22 cellular contexts compared by ENCODE assay signal in the genomic region with DNA sequence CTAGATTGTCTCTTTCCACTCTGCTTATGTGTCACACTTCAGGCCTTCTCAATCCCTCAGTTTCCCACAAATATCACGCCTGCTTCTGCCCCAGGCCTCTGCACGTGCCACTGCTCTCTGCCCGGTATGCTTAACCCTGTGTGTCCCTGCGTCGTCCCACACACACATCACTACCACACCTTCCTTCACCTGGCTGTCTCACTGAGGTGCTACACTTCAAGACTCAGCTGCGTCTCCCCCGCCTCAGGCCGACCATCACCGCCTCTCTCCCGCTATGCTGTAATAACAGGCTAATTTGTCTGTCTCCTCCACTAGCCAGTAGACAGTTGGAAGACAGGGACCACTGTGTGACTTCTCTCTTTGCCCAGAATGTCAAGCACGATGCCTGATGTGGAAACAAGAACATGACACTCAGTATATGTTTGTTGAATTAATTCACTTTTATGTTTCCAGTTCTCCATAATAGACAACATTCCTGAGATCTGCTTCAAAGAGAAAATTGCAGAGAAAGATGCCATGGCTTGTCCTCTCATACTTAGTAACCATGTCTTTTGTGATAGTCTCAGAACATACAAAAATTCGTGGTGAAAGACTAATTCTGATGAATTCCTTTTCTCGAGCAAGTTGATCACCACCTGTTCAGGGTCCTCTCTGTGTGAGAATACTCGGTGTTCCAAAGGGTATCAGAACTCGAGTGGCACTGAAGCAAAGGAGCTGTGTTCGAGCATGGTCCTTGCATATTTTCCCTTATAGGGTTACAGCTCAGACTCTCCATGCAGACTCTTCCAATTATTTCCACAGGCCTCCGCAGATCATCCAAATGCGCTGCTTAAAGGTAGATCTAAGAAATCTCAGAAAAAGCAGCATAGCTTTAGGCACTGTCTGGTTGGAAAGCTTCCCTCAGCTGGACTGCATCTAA. TPM values are rescaled to one million over a fixed set of nuclear protein-coding genes. Genes with fewer than 3 reads are reported as not detected.
A peak's percentile ranks its signal among the peaks of the same experiment; 100 is the strongest.
DNase-seq lines count a peak whose midpoint lies in the region; ATAC-seq and TF ChIP-seq lines count a peak whose summit lies in the region.
"Had no signal": no experiment of that assay in that cellular context is flagged by ENCODE, and none has a peak within 500 bp of the region (broad histone marks: within the 10 kb centered on the region; RNA-seq: fewer than 3 reads in every experiment).

No MANE protein-coding gene starts in this region.

- no peak overlapping the region for H4K8ac ChIP-seq in mesendoderm (ENCODE audit: low read depth, low read length)

- H3K27ac ChIP-seq in right atrium auricular region: peak overlapping the region; percentile 27 to 66
- H3K27ac ChIP-seq in esophagus squamous epithelium: peak overlapping the region; percentile 74 to 86 (median 77)
- H3K27ac ChIP-seq in osteoblast (ENCODE audit: low read depth, low read length): peak overlapping the region; percentile 78
- peak overlapping the region; percentile 36 for H3K27ac ChIP-seq in vagina
- H3K27ac ChIP-seq in body of pancreas: no peak overlapping the region
- no peak overlapping the region for H3K27ac ChIP-seq in mesendoderm (ENCODE audit: low read depth, low read length)
- H3K27ac ChIP-seq: C4-2B, ovary, WERI-Rb-1 had no signal

- H3K36me3 ChIP-seq in right atrium auricular region (no peaks in the 10 kb centered on the region), esophagus squamous epithelium (no peaks in the 10 kb centered on the region), osteoblast (ENCODE audit: insufficient read depth, low read length) (peaks cover 12% of the 10 kb centered on the region), vagina (no peaks in the 10 kb centered on the region), body of pancreas (replicated peaks in 1 of 2; ENCODE audit: insufficient read depth in 1 of 2, low read depth in 2 of 2) (no peaks in the 10 kb centered on the region), mesendoderm (ENCODE audit: control insufficient read depth, insufficient read depth, low read length) (peaks cover 2% of the 10 kb centered on the region)
- H3K36me3 ChIP-seq: ovary, WERI-Rb-1 had no signal

- H2BK120ac ChIP-seq in mesendoderm (ENCODE audit: low read depth, low read length): no peak overlapping the region

- intact Hi-C loops in cardiac septum (cut with DNase I) (no loop called here), esophagus squamous epithelium (cut with DNase I) (no loop called here), vagina (cut with DNase I) (no loop called here), body of pancreas (cut with DNase I) (no loop called here)

- H3K23ac ChIP-seq in mesendoderm (ENCODE audit: low read length): no peak overlapping the region

- H3K4me3 ChIP-seq in right atrium auricular region: no peak overlapping the region
- no peak overlapping the region for H3K4me3 ChIP-seq in esophagus squamous epithelium
- no peak overlapping the region for H3K4me3 ChIP-seq in osteoblast (ENCODE audit: insufficient read depth, low read length)
- H3K4me3 ChIP-seq in vagina: no peak overlapping the region
- no peak overlapping the region for H3K4me3 ChIP-seq in body of pancreas
- H3K4me3 ChIP-seq in mesendoderm (ENCODE audit: low read length): no peak overlapping the region
- H3K4me3 ChIP-seq: ovary had no signal

- no peak overlapping the region for H2AFZ ChIP-seq in osteoblast (ENCODE audit: low read length)

- POLR2A ChIA-PET in GM10248 (lab: Yijun Ruan, JAX): no interaction called here

- H2BK5ac ChIP-seq in mesendoderm (ENCODE audit: low read length): no peak overlapping the region

- DNase-seq in right atrium auricular region (ENCODE audit: low spot score) (no peak), cardiac septum (ENCODE audit: low spot score) (no peak), esophagus squamous epithelium (lab: John Stamatoyannopoulos, UW) (no peak), osteoblast (ENCODE audit: insufficient read length, low spot score, missing footprints) (no peak), vagina (ENCODE audit: extremely low spot score in 2 of 2) (no peak), GM10248 (ENCODE audit: extremely low spot score) (no peak), body of pancreas (no peak), mesendoderm (no peak)
- DNase-seq: ACHN; activated CD4-positive, alpha-beta memory T cell treated with anti-CD3 and anti-CD28 coated beads, Interleukin-2, amount 10 ng/mL, durations not matched to agents 7 days and 5 days; activated naive CD4-positive, alpha-beta T cell treated with anti-CD3 and anti-CD28 coated beads for 36 hours; activated T-cell treated with anti-CD3 and anti-CD28 coated beads, Interleukin-2, amount 50 U/mL, for 1 hour; anterior cingulate cortex; foreskin melanocyte; GDM1; H7; NCI-H1105 treated with DMSO at 0.1 percent for 48 hours; NCI-H526; ovary; stimulated activated CD4-positive, alpha-beta T cell treated with anti-CD3 and anti-CD28 coated beads, Interleukin-2, amount 100 ng/mL, for 48 hours; WERI-Rb-1 had no signal

- CTCF ChIA-PET in GM10248 (lab: Yijun Ruan, JAX): interaction anchor here (0.8 to 2.1 kb wide), 2 partner anchors 9 to 41 kb away, joined by 3 to 6 read pairs; no protein-coding TSS in a partner anchor

- H3K9me3 ChIP-seq in right atrium auricular region (peaks cover 0 to 9% of the 10 kb centered on the region in 2 donors), esophagus squamous epithelium (peaks cover 0 to 7% (median 5%) of the 10 kb centered on the region in 3 donors), osteoblast (ENCODE audit: low read depth, low read length) (no peaks in the 10 kb centered on the region), vagina (no peaks in the 10 kb centered on the region), body of pancreas (peaks cover 0 to 8% (median 0%) of the 10 kb centered on the region in 3 donors)
- H3K9me3 ChIP-seq: ovary had no signal

- H4K5ac ChIP-seq in mesendoderm (ENCODE audit: low read length): no peak overlapping the region

- H3K4me1 ChIP-seq in right atrium auricular region (peaks cover 0 to 27% of the 10 kb centered on the region in 2 donors), esophagus squamous epithelium (peaks cover 0 to 58% (median 16%) of the 10 kb centered on the region in 3 donors), osteoblast (ENCODE audit: insufficient read depth, low read length) (peaks cover 54% of the 10 kb centered on the region), vagina (peaks cover 32% of the 10 kb centered on the region), body of pancreas (peaks cover 14% of the 10 kb centered on the region), mesendoderm (ENCODE audit: control insufficient read depth, low read depth, low read length) (peaks cover 4% of the 10 kb centered on the region)

- peaks cover 27% of the 10 kb centered on the region for H3K79me1 ChIP-seq in mesendoderm (ENCODE audit: low read length)

- H3K79me2 ChIP-seq in osteoblast (ENCODE audit: insufficient read depth, low read length) (peaks cover 99% of the 10 kb centered on the region), mesendoderm (ENCODE audit: control insufficient read depth, insufficient read depth, low read length) (peaks cover 51% of the 10 kb centered on the region)

- no peak for ATAC-seq in body of pancreas

- no peak overlapping the region for H3K18ac ChIP-seq in mesendoderm (ENCODE audit: low read length)

- no peak overlapping the region for H2AK5ac ChIP-seq in mesendoderm (ENCODE audit: low read length)

- no peak overlapping the region for H2BK15ac ChIP-seq in mesendoderm (replicated peaks; ENCODE audit: low read depth)

- H4K20me1 ChIP-seq in osteoblast (ENCODE audit: insufficient read depth, low read length): peaks cover 8% of the 10 kb centered on the region

- H3K27me3 ChIP-seq in right atrium auricular region (no peaks in the 10 kb centered on the region), esophagus squamous epithelium (no peaks in the 10 kb centered on the region), osteoblast (ENCODE audit: insufficient read depth, low read length) (no peaks in the 10 kb centered on the region), vagina (no peaks in the 10 kb centered on the region), body of pancreas (no peaks in the 10 kb centered on the region), mesendoderm (ENCODE audit: insufficient read depth, low read length, poor library complexity) (no peaks in the 10 kb centered on the region)
- H3K27me3 ChIP-seq: ovary had no signal

- no peak overlapping the region for H3K9ac ChIP-seq in mesendoderm (ENCODE audit: low read length)

- 65 to 85% methylated on average over 18 of the region's 18 CpGs for WGBS in esophagus squamous epithelium, 2 donors
- WGBS in body of pancreas, 2 donors: 85 to 89% methylated on average over 18 of the region's 18 CpGs
- WGBS in mesendoderm (ENCODE audit: extremely low coverage, insufficient coverage, low lambda C conversion rate): no CpG with 5 or more reads among the region's 18 CpGs

- H3K4ac ChIP-seq in mesendoderm (ENCODE audit: low read depth, low read length): no peak overlapping the region

- TF ChIP-seq CTCF in right atrium auricular region (IDR thresholded peaks at IDR 0.05) (no peak), esophagus squamous epithelium (IDR thresholded peaks at IDR 0.05) (no peak), osteoblast (IDR thresholded peaks at IDR 0.05; ENCODE audit: extremely low read depth, low read depth, low read length) (no peak), vagina (IDR thresholded peaks at IDR 0.05) (no peak), GM10248 (IDR thresholded peaks at IDR 0.05; ENCODE audit: control extremely low read depth, extremely low read depth, low read depth, missing control alignments) (no peak), body of pancreas (IDR thresholded peaks at IDR 0.05) (no peak)

- H3K4me2 ChIP-seq in osteoblast (ENCODE audit: insufficient read depth, low read length): peak overlapping the region; percentile 62
- no peak overlapping the region for H3K4me2 ChIP-seq in mesendoderm (ENCODE audit: low read length)

- no peak for TF ChIP-seq POLR2A in esophagus squamous epithelium (IDR thresholded peaks at IDR 0.05)
- TF ChIP-seq POLR2A in vagina (IDR thresholded peaks at IDR 0.05): no peak
- no peak for TF ChIP-seq POLR2A in body of pancreas (IDR thresholded peaks at IDR 0.05)

- no peak overlapping the region for H3K56ac ChIP-seq in mesendoderm (ENCODE audit: low read length)

RNA-seq across cellular contexts. Expression of a gene that starts 54.2 kb away (rescaled TPM):
- total RNA-seq in right atrium auricular region (10 to 100 TPM; 16.2 to 27.2 TPM), cardiac septum (8.7 TPM), esophagus squamous epithelium (10 to 100 TPM in 2 of 4 donors, 1 to 10 TPM in 2; 4.4 to 16.6 (median 10.7) TPM), osteoblast (101 and 106 TPM in 2 replicates), vagina (20.4 TPM), body of pancreas (10 to 100 TPM in 1 of 2 donors, 1 to 10 TPM in 1; 9.6 to 35.3 TPM)
- polyA plus RNA-seq in mesendoderm (2013, experiment 1 of 2): 11.2 TPM
- 11.4 TPM for polyA plus RNA-seq in mesendoderm (2013, experiment 2 of 2)

Comparison
In these comparisons a context has a peak if more than half of its experiments do, and no peak if none do; other contexts are left out.
1. H3K27ac ChIP-seq: peak in right atrium auricular region (2 of 2), esophagus squamous epithelium (4 of 4), osteoblast (single experiment) and vagina (single experiment); none in body of pancreas (0 of 4) and mesendoderm (single experiment).